ENCODE assay signal across 1 cellular context in the genomic region with DNA sequence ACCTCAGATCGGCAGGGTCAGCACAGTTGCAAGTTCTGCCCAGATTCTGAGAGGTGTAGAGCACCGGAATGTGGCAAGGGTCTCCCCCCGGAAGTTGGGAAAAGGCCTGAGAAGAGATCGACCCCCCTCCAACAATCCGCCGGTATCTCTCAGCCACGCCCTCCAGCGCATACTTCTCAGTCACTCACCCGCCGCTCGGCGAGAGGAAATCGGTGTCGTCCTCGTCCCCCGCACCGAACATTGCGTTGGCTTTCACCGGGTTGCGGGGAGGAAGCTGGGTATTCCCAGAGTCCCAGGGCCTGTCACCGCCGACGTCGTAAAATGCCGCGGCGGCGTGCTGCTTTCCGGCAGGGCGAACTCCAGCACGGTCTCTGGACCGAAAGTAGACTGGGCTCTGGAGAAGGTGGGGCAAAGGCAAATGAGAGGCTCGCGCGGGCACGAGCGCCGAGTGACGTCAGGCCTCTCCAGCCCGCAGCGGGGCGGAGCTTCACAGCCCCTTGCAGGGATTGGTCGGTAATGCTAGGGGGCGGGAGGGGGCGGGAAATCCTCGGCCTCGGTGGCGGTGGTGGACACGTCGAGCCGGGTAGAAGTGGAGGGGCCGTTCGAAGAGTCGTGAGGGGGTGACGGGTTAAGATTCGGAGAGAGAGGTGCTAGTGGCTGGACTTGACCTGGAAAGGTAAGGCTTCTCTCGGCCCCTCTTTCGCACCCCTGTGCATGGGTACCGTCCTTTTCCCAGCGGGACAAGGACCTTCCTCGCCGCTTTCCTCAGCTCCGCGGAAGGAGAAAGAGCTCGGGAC.
A peak's percentile ranks its signal among the peaks of the same experiment; 100 is the strongest.
TF ChIP-seq lines count a peak whose summit lies in the region.

A gene with protein sequence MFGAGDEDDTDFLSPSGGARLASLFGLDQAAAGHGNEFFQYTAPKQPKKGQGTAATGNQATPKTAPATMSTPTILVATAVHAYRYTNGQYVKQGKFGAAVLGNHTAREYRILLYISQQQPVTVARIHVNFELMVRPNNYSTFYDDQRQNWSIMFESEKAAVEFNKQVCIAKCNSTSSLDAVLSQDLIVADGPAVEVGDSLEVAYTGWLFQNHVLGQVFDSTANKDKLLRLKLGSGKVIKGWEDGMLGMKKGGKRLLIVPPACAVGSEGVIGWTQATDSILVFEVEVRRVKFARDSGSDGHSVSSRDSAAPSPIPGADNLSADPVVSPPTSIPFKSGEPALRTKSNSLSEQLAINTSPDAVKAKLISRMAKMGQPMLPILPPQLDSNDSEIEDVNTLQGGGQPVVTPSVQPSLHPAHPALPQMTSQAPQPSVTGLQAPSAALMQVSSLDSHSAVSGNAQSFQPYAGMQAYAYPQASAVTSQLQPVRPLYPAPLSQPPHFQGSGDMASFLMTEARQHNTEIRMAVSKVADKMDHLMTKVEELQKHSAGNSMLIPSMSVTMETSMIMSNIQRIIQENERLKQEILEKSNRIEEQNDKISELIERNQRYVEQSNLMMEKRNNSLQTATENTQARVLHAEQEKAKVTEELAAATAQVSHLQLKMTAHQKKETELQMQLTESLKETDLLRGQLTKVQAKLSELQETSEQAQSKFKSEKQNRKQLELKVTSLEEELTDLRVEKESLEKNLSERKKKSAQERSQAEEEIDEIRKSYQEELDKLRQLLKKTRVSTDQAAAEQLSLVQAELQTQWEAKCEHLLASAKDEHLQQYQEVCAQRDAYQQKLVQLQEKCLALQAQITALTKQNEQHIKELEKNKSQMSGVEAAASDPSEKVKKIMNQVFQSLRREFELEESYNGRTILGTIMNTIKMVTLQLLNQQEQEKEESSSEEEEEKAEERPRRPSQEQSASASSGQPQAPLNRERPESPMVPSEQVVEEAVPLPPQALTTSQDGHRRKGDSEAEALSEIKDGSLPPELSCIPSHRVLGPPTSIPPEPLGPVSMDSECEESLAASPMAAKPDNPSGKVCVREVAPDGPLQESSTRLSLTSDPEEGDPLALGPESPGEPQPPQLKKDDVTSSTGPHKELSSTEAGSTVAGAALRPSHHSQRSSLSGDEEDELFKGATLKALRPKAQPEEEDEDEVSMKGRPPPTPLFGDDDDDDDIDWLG (minus strand): TSS at position 275 of the 797 bp plus-strand sequence. CDS start 34 bp downstream, at position 241.
Gene SLC31A1 (plus strand): TSS at position 542 of the 797 bp plus-strand sequence. CDS start 34,605 bp downstream, outside the sequence.

TF ChIP-seq in K562, 482 proteins besides CTCF, POLR2A, EP300 and RAD21 (continued from another document and continues in another):
- TF ChIP-seq ZNF253 (CRISPR knock-in tag; conservative IDR thresholded peaks at IDR 0.05), result no peak
- no peak for TF ChIP-seq STAT5A (IDR thresholded peaks at IDR 0.05; ENCODE audit: borderline replicate concordance, low read length)
- TF ChIP-seq FIP1L1 (IDR thresholded peaks at IDR 0.05; ENCODE audit: low read depth, low read length, poor library complexity, severe bottlenecking), result peak; percentile 65
- no peak for TF ChIP-seq SMARCB1 (IDR thresholded peaks at IDR 0.05; ENCODE audit: insufficient read length, low read depth)
- no peak for TF ChIP-seq ILF3 (IDR thresholded peaks at IDR 0.05; ENCODE audit: borderline replicate concordance)
- TF ChIP-seq ZBTB7A (IDR thresholded peaks at IDR 0.05; ENCODE audit: borderline replicate concordance, control insufficient read depth, low read depth, low read length), result peak; percentile 55; the same call in 1 of the 2 replicates
- no peak for TF ChIP-seq NR4A1 (CRISPR knock-in tag; IDR thresholded peaks at IDR 0.05)
- no peak for TF ChIP-seq NR4A1 (tag; IDR thresholded peaks at IDR 0.05)
- no peak for TF ChIP-seq ELF2 (CRISPR knock-in tag; IDR thresholded peaks at IDR 0.05)
- TF ChIP-seq, protein P1, sequence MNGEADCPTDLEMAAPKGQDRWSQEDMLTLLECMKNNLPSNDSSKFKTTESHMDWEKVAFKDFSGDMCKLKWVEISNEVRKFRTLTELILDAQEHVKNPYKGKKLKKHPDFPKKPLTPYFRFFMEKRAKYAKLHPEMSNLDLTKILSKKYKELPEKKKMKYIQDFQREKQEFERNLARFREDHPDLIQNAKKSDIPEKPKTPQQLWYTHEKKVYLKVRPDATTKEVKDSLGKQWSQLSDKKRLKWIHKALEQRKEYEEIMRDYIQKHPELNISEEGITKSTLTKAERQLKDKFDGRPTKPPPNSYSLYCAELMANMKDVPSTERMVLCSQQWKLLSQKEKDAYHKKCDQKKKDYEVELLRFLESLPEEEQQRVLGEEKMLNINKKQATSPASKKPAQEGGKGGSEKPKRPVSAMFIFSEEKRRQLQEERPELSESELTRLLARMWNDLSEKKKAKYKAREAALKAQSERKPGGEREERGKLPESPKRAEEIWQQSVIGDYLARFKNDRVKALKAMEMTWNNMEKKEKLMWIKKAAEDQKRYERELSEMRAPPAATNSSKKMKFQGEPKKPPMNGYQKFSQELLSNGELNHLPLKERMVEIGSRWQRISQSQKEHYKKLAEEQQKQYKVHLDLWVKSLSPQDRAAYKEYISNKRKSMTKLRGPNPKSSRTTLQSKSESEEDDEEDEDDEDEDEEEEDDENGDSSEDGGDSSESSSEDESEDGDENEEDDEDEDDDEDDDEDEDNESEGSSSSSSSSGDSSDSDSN (IDR thresholded peaks at IDR 0.05; ENCODE audit: borderline replicate concordance in 1 of 2, low read depth in 2 of 2, low read length in 2 of 2), result 0 out of 4 replicates have a peak, but pooled peaks of 1 of the 2 experiments have one; percentile 36
- no peak for TF ChIP-seq HDAC8 (tag; IDR thresholded peaks at IDR 0.05)
- TF ChIP-seq CREBBP (IDR thresholded peaks at IDR 0.05; ENCODE audit: low read depth, low read length), result no peak
- TF ChIP-seq MNT (conservative IDR thresholded peaks at IDR 0.05), result peak; percentile 74 to 85
- TF ChIP-seq ZNF134 (CRISPR knock-in tag; conservative IDR thresholded peaks at IDR 0.05), result no peak
- no peak for TF ChIP-seq MIER1 (IDR thresholded peaks at IDR 0.05; ENCODE audit: low read depth)
- TF ChIP-seq ZC3H8 (IDR thresholded peaks at IDR 0.05), result no peak
- TF ChIP-seq, protein P2, sequence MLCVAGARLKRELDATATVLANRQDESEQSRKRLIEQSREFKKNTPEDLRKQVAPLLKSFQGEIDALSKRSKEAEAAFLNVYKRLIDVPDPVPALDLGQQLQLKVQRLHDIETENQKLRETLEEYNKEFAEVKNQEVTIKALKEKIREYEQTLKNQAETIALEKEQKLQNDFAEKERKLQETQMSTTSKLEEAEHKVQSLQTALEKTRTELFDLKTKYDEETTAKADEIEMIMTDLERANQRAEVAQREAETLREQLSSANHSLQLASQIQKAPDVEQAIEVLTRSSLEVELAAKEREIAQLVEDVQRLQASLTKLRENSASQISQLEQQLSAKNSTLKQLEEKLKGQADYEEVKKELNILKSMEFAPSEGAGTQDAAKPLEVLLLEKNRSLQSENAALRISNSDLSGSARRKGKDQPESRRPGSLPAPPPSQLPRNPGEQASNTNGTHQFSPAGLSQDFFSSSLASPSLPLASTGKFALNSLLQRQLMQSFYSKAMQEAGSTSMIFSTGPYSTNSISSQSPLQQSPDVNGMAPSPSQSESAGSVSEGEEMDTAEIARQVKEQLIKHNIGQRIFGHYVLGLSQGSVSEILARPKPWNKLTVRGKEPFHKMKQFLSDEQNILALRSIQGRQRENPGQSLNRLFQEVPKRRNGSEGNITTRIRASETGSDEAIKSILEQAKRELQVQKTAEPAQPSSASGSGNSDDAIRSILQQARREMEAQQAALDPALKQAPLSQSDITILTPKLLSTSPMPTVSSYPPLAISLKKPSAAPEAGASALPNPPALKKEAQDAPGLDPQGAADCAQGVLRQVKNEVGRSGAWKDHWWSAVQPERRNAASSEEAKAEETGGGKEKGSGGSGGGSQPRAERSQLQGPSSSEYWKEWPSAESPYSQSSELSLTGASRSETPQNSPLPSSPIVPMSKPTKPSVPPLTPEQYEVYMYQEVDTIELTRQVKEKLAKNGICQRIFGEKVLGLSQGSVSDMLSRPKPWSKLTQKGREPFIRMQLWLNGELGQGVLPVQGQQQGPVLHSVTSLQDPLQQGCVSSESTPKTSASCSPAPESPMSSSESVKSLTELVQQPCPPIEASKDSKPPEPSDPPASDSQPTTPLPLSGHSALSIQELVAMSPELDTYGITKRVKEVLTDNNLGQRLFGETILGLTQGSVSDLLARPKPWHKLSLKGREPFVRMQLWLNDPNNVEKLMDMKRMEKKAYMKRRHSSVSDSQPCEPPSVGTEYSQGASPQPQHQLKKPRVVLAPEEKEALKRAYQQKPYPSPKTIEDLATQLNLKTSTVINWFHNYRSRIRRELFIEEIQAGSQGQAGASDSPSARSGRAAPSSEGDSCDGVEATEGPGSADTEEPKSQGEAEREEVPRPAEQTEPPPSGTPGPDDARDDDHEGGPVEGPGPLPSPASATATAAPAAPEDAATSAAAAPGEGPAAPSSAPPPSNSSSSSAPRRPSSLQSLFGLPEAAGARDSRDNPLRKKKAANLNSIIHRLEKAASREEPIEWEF (CRISPR knock-in tag; IDR thresholded peaks at IDR 0.05), result no peak
- no peak for TF ChIP-seq ZNF740 (CRISPR knock-in tag; IDR thresholded peaks at IDR 0.05)
- TF ChIP-seq ZNF740 (tag; IDR thresholded peaks at IDR 0.05), result no peak
- peak; percentile 73 for TF ChIP-seq MEIS2 (IDR thresholded peaks at IDR 0.05; ENCODE audit: partially characterized antibody)
- TF ChIP-seq ARID2 (IDR thresholded peaks at IDR 0.05), result no peak
- peak; percentile 63; the same call in 1 of the 2 replicates for TF ChIP-seq NKRF (IDR thresholded peaks at IDR 0.05; ENCODE audit: borderline replicate concordance)
- TF ChIP-seq ZNF174 (CRISPR knock-in tag; IDR thresholded peaks at IDR 0.05), result no peak
- peak; percentile 66 for TF ChIP-seq CEBPG (CRISPR knock-in tag; IDR thresholded peaks at IDR 0.05)
- TF ChIP-seq CEBPG (tag; conservative IDR thresholded peaks at IDR 0.05 in 1 of 2, IDR thresholded peaks at IDR 0.05 in 1 of 2), result no peak
- TF ChIP-seq OTX1 (CRISPR knock-in tag; IDR thresholded peaks at IDR 0.05), result 0 out of 2 replicates have a peak, but pooled peaks have one; percentile 69
- no peak for TF ChIP-seq EZH2 (IDR thresholded peaks at IDR 0.05; ENCODE audit: borderline replicate concordance, low read depth, low read length)
- TF ChIP-seq, protein P3, sequence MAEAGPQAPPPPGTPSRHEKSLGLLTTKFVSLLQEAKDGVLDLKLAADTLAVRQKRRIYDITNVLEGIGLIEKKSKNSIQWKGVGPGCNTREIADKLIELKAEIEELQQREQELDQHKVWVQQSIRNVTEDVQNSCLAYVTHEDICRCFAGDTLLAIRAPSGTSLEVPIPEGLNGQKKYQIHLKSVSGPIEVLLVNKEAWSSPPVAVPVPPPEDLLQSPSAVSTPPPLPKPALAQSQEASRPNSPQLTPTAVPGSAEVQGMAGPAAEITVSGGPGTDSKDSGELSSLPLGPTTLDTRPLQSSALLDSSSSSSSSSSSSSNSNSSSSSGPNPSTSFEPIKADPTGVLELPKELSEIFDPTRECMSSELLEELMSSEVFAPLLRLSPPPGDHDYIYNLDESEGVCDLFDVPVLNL (CRISPR knock-in tag; IDR thresholded peaks at IDR 0.05; ENCODE audit: low read depth), result 0 out of 2 replicates have a peak, but pooled peaks have one; percentile 29
- TF ChIP-seq MTF1 (CRISPR knock-in tag; IDR thresholded peaks at IDR 0.05; ENCODE audit: borderline replicate concordance), result no peak
- no peak for TF ChIP-seq RUNX1 (IDR thresholded peaks at IDR 0.05; ENCODE audit: low read depth)
- TF ChIP-seq ZNF561 (CRISPR knock-in tag; conservative IDR thresholded peaks at IDR 0.05), result no peak
- TF ChIP-seq TRIM25 (IDR thresholded peaks at IDR 0.05; ENCODE audit: borderline replicate concordance), result no peak
- TF ChIP-seq, protein P4, sequence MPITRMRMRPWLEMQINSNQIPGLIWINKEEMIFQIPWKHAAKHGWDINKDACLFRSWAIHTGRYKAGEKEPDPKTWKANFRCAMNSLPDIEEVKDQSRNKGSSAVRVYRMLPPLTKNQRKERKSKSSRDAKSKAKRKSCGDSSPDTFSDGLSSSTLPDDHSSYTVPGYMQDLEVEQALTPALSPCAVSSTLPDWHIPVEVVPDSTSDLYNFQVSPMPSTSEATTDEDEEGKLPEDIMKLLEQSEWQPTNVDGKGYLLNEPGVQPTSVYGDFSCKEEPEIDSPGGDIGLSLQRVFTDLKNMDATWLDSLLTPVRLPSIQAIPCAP (CRISPR knock-in tag; IDR thresholded peaks at IDR 0.05; ENCODE audit: borderline replicate concordance), result no peak
